ENCODE assay signal across 1 cellular context in the genomic region with DNA sequence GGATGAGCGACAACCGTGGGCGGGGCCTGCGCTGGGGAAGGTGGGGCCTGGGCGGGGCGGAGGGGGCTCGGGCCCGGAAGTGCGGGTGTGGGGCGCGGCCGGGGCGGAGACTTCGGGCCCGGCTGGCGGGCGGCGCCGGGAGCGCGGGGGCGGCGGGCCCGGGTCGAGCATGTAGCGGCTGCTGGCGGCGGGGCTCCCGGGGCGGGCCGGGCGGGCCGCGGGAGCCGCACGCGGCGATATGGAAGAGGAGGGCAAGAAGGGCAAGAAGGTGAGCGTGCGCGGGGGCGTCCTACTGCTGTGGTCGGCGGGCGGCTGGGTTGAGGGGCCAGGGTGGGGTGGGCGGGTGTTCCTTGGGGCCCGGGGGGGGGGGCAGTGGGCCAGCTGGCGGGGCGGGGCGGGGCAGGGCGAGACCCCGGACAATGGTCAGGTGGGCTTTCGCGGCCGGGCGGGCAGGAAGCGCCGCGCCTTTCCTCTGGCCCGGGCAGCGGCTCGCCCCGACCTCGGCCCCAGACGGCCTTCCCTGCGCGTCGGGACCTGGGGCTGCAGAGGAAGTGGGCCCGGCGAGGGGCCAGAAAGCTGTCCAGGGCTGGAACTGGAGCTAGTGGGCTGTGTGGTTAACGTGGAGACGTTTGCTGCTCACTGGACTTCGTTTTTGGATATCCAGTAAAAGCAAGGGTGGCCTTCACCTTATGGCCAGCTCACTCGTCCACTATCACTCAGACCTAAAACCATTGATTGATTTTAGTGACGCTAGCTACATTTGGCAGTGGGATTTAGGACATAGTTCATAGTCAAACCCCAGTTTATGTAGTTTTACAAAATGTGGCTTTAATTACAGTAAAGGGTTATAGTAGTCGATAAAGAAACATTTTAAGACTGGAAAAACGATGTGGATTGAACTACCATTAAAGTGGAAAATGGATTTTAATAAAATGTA.
TF ChIP-seq lines count a peak whose summit lies in the region.

A gene (plus strand): TSS at position 106 of the 937 bp plus-strand sequence. CDS start 133 bp downstream, at position 239.

TF ChIP-seq in WTC11, 78 proteins besides CTCF, POLR2A, EP300 and RAD21 (continued from another document):
- TF ChIP-seq TCF7 (CRISPR knock-in tag; IDR thresholded peaks at IDR 0.05; ENCODE audit: low read depth), result no peak
- no peak for TF ChIP-seq NFYB (CRISPR knock-in tag; conservative IDR thresholded peaks at IDR 0.05; ENCODE audit: low read depth)
- TF ChIP-seq, protein P1, sequence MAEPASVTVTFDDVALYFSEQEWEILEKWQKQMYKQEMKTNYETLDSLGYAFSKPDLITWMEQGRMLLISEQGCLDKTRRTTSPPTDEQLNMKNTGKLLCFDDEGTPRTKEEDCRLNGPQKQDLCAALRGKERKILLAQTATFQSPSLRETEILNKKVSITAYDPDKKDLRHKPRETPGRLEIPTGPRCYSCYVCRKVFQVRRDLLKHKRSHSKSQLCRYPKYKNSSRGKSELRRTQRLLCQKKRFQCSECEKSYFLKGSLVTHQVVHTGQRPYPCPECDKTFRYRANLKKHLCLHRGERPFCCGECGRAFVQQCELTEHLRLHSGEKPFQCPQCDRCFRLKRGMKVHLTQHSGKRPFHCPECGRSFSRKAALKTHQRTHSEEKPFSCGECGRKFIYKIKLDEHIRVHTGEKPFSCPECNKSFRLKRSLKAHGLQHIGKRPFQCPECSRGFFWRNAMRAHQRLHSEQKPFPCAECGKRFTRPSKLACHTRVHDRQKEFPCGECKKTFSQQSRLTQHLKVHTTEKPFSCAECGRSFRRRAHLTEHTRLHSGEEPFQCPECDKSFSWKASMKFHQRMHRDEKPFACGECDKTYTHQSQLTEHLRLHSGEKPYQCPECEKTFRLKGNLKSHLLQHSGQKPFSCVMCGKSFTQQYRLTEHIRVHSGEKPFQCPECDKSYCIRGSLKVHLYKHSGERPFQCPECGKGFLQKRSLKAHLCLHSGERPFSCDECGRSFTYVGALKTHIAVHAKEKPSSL (CRISPR knock-in tag; conservative IDR thresholded peaks at IDR 0.05), result no peak
- no peak for TF ChIP-seq ZNF317 (CRISPR knock-in tag; IDR thresholded peaks at IDR 0.05; ENCODE audit: borderline replicate concordance, low read depth)
- TF ChIP-seq RELA (CRISPR knock-in tag; IDR thresholded peaks at IDR 0.05; ENCODE audit: borderline replicate concordance), result no peak
- TF ChIP-seq ATF1 (CRISPR knock-in tag; IDR thresholded peaks at IDR 0.05), result no peak
- TF ChIP-seq, protein P2, sequence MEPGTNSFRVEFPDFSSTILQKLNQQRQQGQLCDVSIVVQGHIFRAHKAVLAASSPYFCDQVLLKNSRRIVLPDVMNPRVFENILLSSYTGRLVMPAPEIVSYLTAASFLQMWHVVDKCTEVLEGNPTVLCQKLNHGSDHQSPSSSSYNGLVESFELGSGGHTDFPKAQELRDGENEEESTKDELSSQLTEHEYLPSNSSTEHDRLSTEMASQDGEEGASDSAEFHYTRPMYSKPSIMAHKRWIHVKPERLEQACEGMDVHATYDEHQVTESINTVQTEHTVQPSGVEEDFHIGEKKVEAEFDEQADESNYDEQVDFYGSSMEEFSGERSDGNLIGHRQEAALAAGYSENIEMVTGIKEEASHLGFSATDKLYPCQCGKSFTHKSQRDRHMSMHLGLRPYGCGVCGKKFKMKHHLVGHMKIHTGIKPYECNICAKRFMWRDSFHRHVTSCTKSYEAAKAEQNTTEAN (CRISPR knock-in tag; IDR thresholded peaks at IDR 0.05), result no peak
- TF ChIP-seq NFATC4 (CRISPR knock-in tag; IDR thresholded peaks at IDR 0.05), result no peak
- peak; percentile 7; the same call in 1 of the 2 replicates for TF ChIP-seq SP1 (CRISPR knock-in tag; conservative IDR thresholded peaks at IDR 0.05)
- TF ChIP-seq GABPB1 (CRISPR knock-in tag; IDR thresholded peaks at IDR 0.05), result 0 out of 2 replicates have a peak, but pooled peaks have one; percentile 24
- no peak for TF ChIP-seq TP53 (CRISPR knock-in tag; IDR thresholded peaks at IDR 0.05)
